ENCODE assay signal across 6 cellular contexts in the genomic region with DNA sequence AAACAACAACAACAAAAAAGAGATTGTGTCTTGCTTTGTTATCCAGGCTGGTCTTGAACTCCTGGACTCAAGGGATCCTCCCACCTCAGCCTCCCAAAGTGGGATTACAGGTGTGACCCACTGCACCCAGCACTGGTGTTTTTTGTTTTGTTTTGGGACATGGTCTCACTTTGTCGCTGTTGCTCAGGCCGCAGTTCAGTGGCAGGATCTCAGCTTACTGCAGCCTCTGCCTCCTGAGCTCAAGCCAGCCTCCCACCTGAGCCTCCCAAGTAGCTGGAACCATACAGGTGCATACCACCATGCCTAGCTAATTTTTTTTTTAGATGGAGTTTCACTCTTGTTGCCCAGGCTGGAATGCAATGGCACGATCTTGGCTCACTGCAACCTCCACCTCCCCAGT. TPM values are rescaled to one million over a fixed set of nuclear protein-coding genes. Genes with fewer than 3 reads are reported as not detected.
DNase-seq lines count a peak whose midpoint lies in the region; ATAC-seq, FAIRE-seq and TF ChIP-seq lines count a peak whose summit lies in the region.
"Not testable (repeated sequence)": the region's sequence is repeated elsewhere in the genome, so short reads cannot be mapped to it uniquely, and the experiment has no call there.

No MANE protein-coding gene starts in this region.

- not testable (repeated sequence) for ATAC-seq in HepG2; aorta (ENCODE audit: low FRiP score)

- not testable (repeated sequence) for H3K27me3 ChIP-seq in HepG2 (ENCODE audit: control insufficient read depth in 1 of 2, insufficient read depth in 2 of 2, low read length in 2 of 2); mesenchymal stem cell (ENCODE audit: control insufficient read depth in 1 of 2, insufficient read depth in 1 of 2, low read length in 2 of 2); spleen (replicated peaks in 1 of 7); aorta (ENCODE audit: control insufficient read depth in 1 of 2, insufficient read depth in 2 of 2, low read length in 1 of 2)

- not testable (repeated sequence) for H3K4ac ChIP-seq in mesenchymal stem cell (ENCODE audit: low read depth in 1 of 2, low read length in 2 of 2)

- not testable (repeated sequence) for H2BK5ac ChIP-seq in mesenchymal stem cell (ENCODE audit: low read depth, low read length, poor library complexity, severe bottlenecking)

- H3K27ac Mint-ChIP-seq in chondrocyte (ENCODE audit: unreplicated experiment) = not testable (repeated sequence)

- intact Hi-C loops in HepG2 (cut with micrococcal nuclease; ENCODE audit: unreplicated experiment) (loop anchor here (5.0 kb wide), 1 partner anchor 95 kb away; no protein-coding TSS in a partner anchor), aorta (cut with DNase I) (loop anchor here in 1 of 2 donors (5.0 kb wide), 1 partner anchor 135 kb away; no protein-coding TSS in a partner anchor)
- intact Hi-C loops in posterior vena cava (cut with DNase I); spleen (cut with DNase I; ENCODE audit: low total_unique reads): not testable (repeated sequence)

- H3K4me3 Mint-ChIP-seq in chondrocyte (ENCODE audit: unreplicated experiment) = not testable (repeated sequence)

- not testable (repeated sequence) for H3K14ac ChIP-seq in mesenchymal stem cell (ENCODE audit: low read length in 2 of 2)

- H3K9me3 Mint-ChIP-seq in chondrocyte (ENCODE audit: low read depth) = not testable (repeated sequence)

- H3K36me3 Mint-ChIP-seq in chondrocyte (ENCODE audit: low read depth) = not testable (repeated sequence)

- not testable (repeated sequence) for TF ChIP-seq POLR2A in HepG2 (IDR thresholded peaks at IDR 0.05; ENCODE audit: insufficient read depth in 1 of 2, low read depth in 2 of 2, low read length in 2 of 2); spleen (IDR thresholded peaks at IDR 0.05)

- POLR2A ChIA-PET in HepG2 (lab: Yijun Ruan, JAX) = interaction anchor here (0.7 kb wide), 2 partner anchors 63 to 77 kb away, joined by 3 read pairs; no protein-coding TSS in a partner anchor

- not testable (repeated sequence) for H4K20me1 ChIP-seq in HepG2 (ENCODE audit: insufficient read depth, low read length)

- not testable (repeated sequence) for H3K36me3 ChIP-seq in HepG2 (replicated peaks in 1 of 2; ENCODE audit: control insufficient read depth in 1 of 2, insufficient read depth in 2 of 2, low read length in 2 of 2); mesenchymal stem cell (ENCODE audit: control insufficient read depth in 1 of 2, insufficient read depth in 2 of 2, low read depth in 1 of 2, low read length in 2 of 2); spleen; aorta (ENCODE audit: control insufficient read depth in 1 of 2, insufficient read depth in 2 of 2, low read length in 1 of 2)

- H3K79me2 ChIP-seq in HepG2 (ENCODE audit: insufficient read depth, low read length) = not testable (repeated sequence)

- H2AK5ac ChIP-seq in mesenchymal stem cell (ENCODE audit: low read length, severe bottlenecking) = not testable (repeated sequence)

- not testable (repeated sequence) for H3K9me3 ChIP-seq in HepG2 (ENCODE audit: low read length); mesenchymal stem cell (ENCODE audit: control insufficient read depth, low read length); spleen; aorta (ENCODE audit: control insufficient read depth, low read length)

- not testable (repeated sequence) for TF ChIP-seq RAD21 in HepG2 (CRISPR knock-in tag; IDR thresholded peaks at IDR 0.05)

- H3K23ac ChIP-seq in mesenchymal stem cell (ENCODE audit: low read length in 2 of 2) = not testable (repeated sequence)

- H3K4me1 Mint-ChIP-seq in chondrocyte (ENCODE audit: low read depth) = peaks cover 15% of the 10 kb centered on the region

- H3K18ac ChIP-seq in mesenchymal stem cell (ENCODE audit: low read depth in 1 of 2, low read length in 2 of 2) = not testable (repeated sequence)

- peak; percentile 20 for DNase-seq in chondrocyte (ENCODE audit: low spot score)
- DNase-seq in HepG2 (ENCODE audit: low spot score); mesenchymal stem cell: not testable (repeated sequence)
- DNase-seq in posterior vena cava (ENCODE audit: low spot score) = peak; percentile 70
- DNase-seq in spleen = peak; percentile 44
- DNase-seq in aorta = peak; percentile 12 to 31

- not testable (repeated sequence) for H3K9ac ChIP-seq in HepG2 (ENCODE audit: insufficient read depth, low read depth, low read length); mesenchymal stem cell (ENCODE audit: low read length)

- not testable (repeated sequence) for TF ChIP-seq CTCF in chondrocyte (IDR thresholded peaks at IDR 0.05); HepG2 (CRISPR knock-in tag; IDR thresholded peaks at IDR 0.05); spleen (IDR thresholded peaks at IDR 0.05 in 8 of 11, conservative IDR thresholded peaks at IDR 0.05 in 3 of 11)

- H4K91ac ChIP-seq in mesenchymal stem cell (ENCODE audit: low read length) = not testable (repeated sequence)

- H2BK12ac ChIP-seq in mesenchymal stem cell (ENCODE audit: low read length in 2 of 2) = not testable (repeated sequence)

- not testable (repeated sequence) for H3K79me1 ChIP-seq in mesenchymal stem cell (replicated peaks; ENCODE audit: low read length, poor library complexity, severe bottlenecking)

- H3K4me3 ChIP-seq in HepG2 (replicated peaks in 1 of 3; ENCODE audit: insufficient read depth in 1 of 3, low read depth in 2 of 3, low read length in 3 of 3); mesenchymal stem cell (ENCODE audit: insufficient read depth in 1 of 2, low read depth in 1 of 2, low read length in 2 of 2); spleen; aorta (ENCODE audit: low read length in 2 of 2): not testable (repeated sequence)

- peaks cover 35% of the 10 kb centered on the region for H3K4me1 ChIP-seq in HepG2 (ENCODE audit: insufficient read depth, low read length)
- not testable (repeated sequence) for H3K4me1 ChIP-seq in mesenchymal stem cell (ENCODE audit: control insufficient read depth, insufficient read depth, low read depth, low read length); aorta (ENCODE audit: control insufficient read depth in 1 of 2, insufficient read depth in 2 of 2, low read length in 2 of 2)
- H3K4me1 ChIP-seq in spleen = peaks cover 4 to 38% (median 19%) of the 10 kb centered on the region in 6 donors

- H3K4me2 ChIP-seq in HepG2 (ENCODE audit: low read depth, low read length); mesenchymal stem cell (ENCODE audit: low read length, poor library complexity, severe bottlenecking): not testable (repeated sequence)

- not testable (repeated sequence) for H3K27ac ChIP-seq in HepG2 (ENCODE audit: extremely low read length, insufficient read depth, low read length); mesenchymal stem cell (ENCODE audit: low read length, poor library complexity, severe bottlenecking); spleen; aorta (ENCODE audit: low read depth in 1 of 2, low read length in 2 of 2)

- not testable (repeated sequence) for TF ChIP-seq EP300 in HepG2 (IDR thresholded peaks at IDR 0.05; ENCODE audit: low read depth in 2 of 2, low read length in 2 of 2); HepG2 (CRISPR knock-in tag; IDR thresholded peaks at IDR 0.05; ENCODE audit: borderline replicate concordance)

- 87% methylated on average over 3 of the region's 3 CpGs for WGBS in HepG2 (ENCODE audit: low lambda C conversion rate)
- WGBS in mesenchymal stem cell = 97% methylated on average over 3 of the region's 3 CpGs
- WGBS in spleen, 5 donors = 95 to 98% (median 98%) methylated on average over 3 of the region's 3 CpGs
- 93 to 95% methylated on average over 3 of the region's 3 CpGs for WGBS in aorta, 2 donors

- CTCF ChIA-PET in HepG2 (lab: Yijun Ruan, JAX; ENCODE audit: low intra/inter-chr PET ratio, low total read pairs) = not testable (repeated sequence)

- not testable (repeated sequence) for H3K27me3 Mint-ChIP-seq in chondrocyte (ENCODE audit: low read depth)

- not testable (repeated sequence) for H2BK120ac ChIP-seq in mesenchymal stem cell (ENCODE audit: low read depth, low read length)

- in situ Hi-C loops in HepG2 (cut with HindIII; ENCODE audit: extremely low pct_ligation_motif_present, low pct_unique_long_range_greater_than_20kb) = not testable (repeated sequence)

- H4K8ac ChIP-seq in mesenchymal stem cell (ENCODE audit: low read length) = not testable (repeated sequence)

- BruUV-seq in HepG2 (replicated peaks; lab: Mats Ljungman, UMichigan) = not testable (repeated sequence)

- not testable (repeated sequence) for FAIRE-seq in HepG2 (lab: Jason Lieb, UNC)

- peak overlapping the region; percentile 44 for H2BK15ac ChIP-seq in mesenchymal stem cell (ENCODE audit: low read depth, poor library complexity, severe bottlenecking)

- H2AFZ ChIP-seq in HepG2 (ENCODE audit: low read length); mesenchymal stem cell (ENCODE audit: low read depth, low read length): not testable (repeated sequence)

RNA-seq across cellular contexts. Expression of a gene that starts 12.6 kb away (rescaled TPM):
- total RNA-seq in chondrocyte = 108 to 123 TPM (median 120 TPM) in 3 replicates
- 61.7 and 65.9 TPM in 2 replicates for total RNA-seq in HepG2 (2016; rRNA removed; fragmentation: Illumina TruSeq; extraction: Trizol)
- 25.8 and 30.8 TPM in 2 replicates for total RNA-seq in HepG2 (2016; cell fraction: cytosol; rRNA removed; fragmentation: Illumina TruSeq; extraction: Trizol; ENCODE audit: low read depth)
- 61.5 and 71.8 TPM in 2 replicates for total RNA-seq in HepG2 (2016; cell fraction: insoluble cytoplasmic fraction; rRNA removed; fragmentation: Illumina TruSeq; extraction: Trizol)
- total RNA-seq in HepG2 (2016; cell fraction: membrane; rRNA removed; fragmentation: Illumina TruSeq; extraction: Trizol) = 42.4 and 48.2 TPM in 2 replicates
- total RNA-seq in HepG2 (2016; cell fraction: nucleus; rRNA removed; fragmentation: Illumina TruSeq; extraction: Trizol) = 43.2 and 44.5 TPM in 2 replicates
- polyA plus RNA-seq in HepG2 (2011; rRNA removed) = 103 and 122 TPM in 2 replicates
- polyA plus RNA-seq in HepG2 (2011; cell fraction: cytosol; rRNA removed) = 86.0 and 134 TPM in 2 replicates
- 217 and 274 TPM in 2 replicates for polyA plus RNA-seq in HepG2 (2011; cell fraction: nucleus; rRNA removed)
- polyA plus RNA-seq in HepG2 (2012) = 38.8 and 49.2 TPM in 2 replicates
- 18.7 and 21.2 TPM in 2 replicates for polyA plus RNA-seq in HepG2 (2016; cell fraction: cytosol; fragmentation: Illumina TruSeq; extraction: Trizol; ENCODE audit: low read depth)
- 66.5 and 66.9 TPM in 2 replicates for polyA plus RNA-seq in HepG2 (2016; cell fraction: insoluble cytoplasmic fraction; fragmentation: Illumina TruSeq; extraction: Trizol; ENCODE audit: low read depth)
- 31.2 and 33.8 TPM in 2 replicates for polyA plus RNA-seq in HepG2 (2016; cell fraction: membrane; fragmentation: Illumina TruSeq; extraction: Trizol; ENCODE audit: low read depth)
- 90.8 and 91.5 TPM in 2 replicates for polyA plus RNA-seq in HepG2 (2016; cell fraction: nucleus; fragmentation: Illumina TruSeq; extraction: Trizol; ENCODE audit: insufficient read depth, low read depth)
- polyA minus RNA-seq in HepG2 (2011; rRNA and poly(A)+ RNA removed; ENCODE audit: low replicate concordance) = 110 and 139 TPM in 2 replicates
- 43.9 and 59.3 TPM in 2 replicates for polyA minus RNA-seq in HepG2 (2011; cell fraction: cytosol; rRNA and poly(A)+ RNA removed)
- 34.2 and 36.4 TPM in 2 replicates for polyA minus RNA-seq in HepG2 (2011; cell fraction: nucleus; rRNA and poly(A)+ RNA removed)
- polyA plus RNA-seq in mesenchymal stem cell (2013, experiment 1 of 2) = 114 TPM
- polyA plus RNA-seq in mesenchymal stem cell (2013, experiment 2 of 2) = 115 TPM
- 10 to 100 TPM; 66.3 to 74.3 TPM for total RNA-seq in posterior vena cava
- 100 to 1,000 TPM in 2 of 7 donors, 10 to 100 TPM in 5; 64.7 to 125 (median 77.4) TPM for total RNA-seq in spleen
- polyA plus RNA-seq in spleen = 10 to 100 TPM; 52.4 to 70.6 (median 60.7) TPM
- 10 to 100 TPM; 74.0 to 74.4 TPM for total RNA-seq in aorta
- 10 to 100 TPM; 31.3 to 98.9 TPM for polyA plus RNA-seq in aorta

RNA-seq across cellular contexts. Expression of a gene that starts 13.5 kb away (rescaled TPM):
- 11,810 to 14,376 TPM (median 12,130 TPM) in 3 replicates for total RNA-seq in chondrocyte
- 302 and 1,237 TPM in 2 replicates for total RNA-seq in HepG2 (2016; rRNA removed; fragmentation: Illumina TruSeq; extraction: Trizol)
- total RNA-seq in HepG2 (2016; cell fraction: cytosol; rRNA removed; fragmentation: Illumina TruSeq; extraction: Trizol; ENCODE audit: low read depth) = 281 and 317 TPM in 2 replicates
- 283 and 1,071 TPM in 2 replicates for total RNA-seq in HepG2 (2016; cell fraction: insoluble cytoplasmic fraction; rRNA removed; fragmentation: Illumina TruSeq; extraction: Trizol)
- total RNA-seq in HepG2 (2016; cell fraction: membrane; rRNA removed; fragmentation: Illumina TruSeq; extraction: Trizol) = 241 and 289 TPM in 2 replicates
- 8,751 and 9,202 TPM in 2 replicates for total RNA-seq in HepG2 (2016; cell fraction: nucleus; rRNA removed; fragmentation: Illumina TruSeq; extraction: Trizol)
- polyA plus RNA-seq in HepG2 (2011; rRNA removed) = 143 and 217 TPM in 2 replicates
- 13.0 and 14.3 TPM in 2 replicates for polyA plus RNA-seq in HepG2 (2011; cell fraction: cytosol; rRNA removed)
- 1,021 and 1,816 TPM in 2 replicates for polyA plus RNA-seq in HepG2 (2011; cell fraction: nucleus; rRNA removed)
- polyA plus RNA-seq in HepG2 (2012) = 177 and 330 TPM in 2 replicates
- polyA plus RNA-seq in HepG2 (2016; cell fraction: cytosol; fragmentation: Illumina TruSeq; extraction: Trizol; ENCODE audit: low read depth) = 1.1 and 1.4 TPM in 2 replicates
- 3.9 and 6.5 TPM in 2 replicates for polyA plus RNA-seq in HepG2 (2016; cell fraction: insoluble cytoplasmic fraction; fragmentation: Illumina TruSeq; extraction: Trizol; ENCODE audit: low read depth)
- polyA plus RNA-seq in HepG2 (2016; cell fraction: membrane; fragmentation: Illumina TruSeq; extraction: Trizol; ENCODE audit: low read depth) = 1.8 and 10.3 TPM in 2 replicates
- 153 and 182 TPM in 2 replicates for polyA plus RNA-seq in HepG2 (2016; cell fraction: nucleus; fragmentation: Illumina TruSeq; extraction: Trizol; ENCODE audit: insufficient read depth, low read depth)
- 900 and 8,115 TPM in 2 replicates for polyA minus RNA-seq in HepG2 (2011; rRNA and poly(A)+ RNA removed; ENCODE audit: low replicate concordance)
- 295 and 335 TPM in 2 replicates for polyA minus RNA-seq in HepG2 (2011; cell fraction: cytosol; rRNA and poly(A)+ RNA removed)
- 13,373 and 18,071 TPM in 2 replicates for polyA minus RNA-seq in HepG2 (2011; cell fraction: nucleus; rRNA and poly(A)+ RNA removed)
- polyA plus RNA-seq in mesenchymal stem cell (2013, experiment 1 of 2) = 972 TPM
- 756 TPM for polyA plus RNA-seq in mesenchymal stem cell (2013, experiment 2 of 2)
- total RNA-seq in posterior vena cava = 1,000 to 10,000 TPM; 9,235 to 9,828 TPM
- total RNA-seq in spleen = over 10,000 TPM; 10,088 to 24,490 (median 13,598) TPM
- polyA plus RNA-seq in spleen = 100 to 1,000 TPM; 111 to 793 (median 171) TPM
- over 10,000 TPM; 16,103 to 18,225 TPM for total RNA-seq in aorta
- polyA plus RNA-seq in aorta = 100 to 1,000 TPM; 228 to 370 TPM

RNA-seq across cellular contexts. Expression of a gene that starts 45.8 kb away (rescaled TPM):
- total RNA-seq in chondrocyte (264 to 272 TPM (median 271 TPM) in 3 replicates), HepG2 (2016; rRNA removed; fragmentation: Illumina TruSeq; extraction: Trizol) (4.2 and 12.2 TPM in 2 replicates), posterior vena cava (100 to 1,000 TPM; 127 to 196 TPM), spleen (100 to 1,000 TPM in 2 of 7 donors, 10 to 100 TPM in 5; 81.6 to 137 (median 95.8) TPM), aorta (100 to 1,000 TPM; 280 to 473 TPM)
- total RNA-seq in HepG2 (2016; cell fraction: cytosol; rRNA removed; fragmentation: Illumina TruSeq; extraction: Trizol; ENCODE audit: low read depth) = 3.8 and 4.6 TPM in 2 replicates
- 3.1 and 14.2 TPM in 2 replicates for total RNA-seq in HepG2 (2016; cell fraction: insoluble cytoplasmic fraction; rRNA removed; fragmentation: Illumina TruSeq; extraction: Trizol)
- 6.5 and 7.6 TPM in 2 replicates for total RNA-seq in HepG2 (2016; cell fraction: membrane; rRNA removed; fragmentation: Illumina TruSeq; extraction: Trizol)
- total RNA-seq in HepG2 (2016; cell fraction: nucleus; rRNA removed; fragmentation: Illumina TruSeq; extraction: Trizol) = 18.0 and 20.1 TPM in 2 replicates
- polyA plus RNA-seq in HepG2 (2011; rRNA removed) (60.3 and 68.1 TPM in 2 replicates), spleen (10 to 100 TPM; 20.6 to 57.0 (median 27.6) TPM), aorta (100 to 1,000 TPM in 1 of 2 donors, 10 to 100 TPM in 1; 40.1 to 467 TPM)
- 16.4 and 24.6 TPM in 2 replicates for polyA plus RNA-seq in HepG2 (2011; cell fraction: cytosol; rRNA removed)
- 549 and 694 TPM in 2 replicates for polyA plus RNA-seq in HepG2 (2011; cell fraction: nucleus; rRNA removed)
- 41.0 and 45.6 TPM in 2 replicates for polyA plus RNA-seq in HepG2 (2012)
- polyA plus RNA-seq in HepG2 (2016; cell fraction: cytosol; fragmentation: Illumina TruSeq; extraction: Trizol; ENCODE audit: low read depth) = 2.1 and 2.8 TPM in 2 replicates
- 7.3 and 9.4 TPM in 2 replicates for polyA plus RNA-seq in HepG2 (2016; cell fraction: insoluble cytoplasmic fraction; fragmentation: Illumina TruSeq; extraction: Trizol; ENCODE audit: low read depth)
- 6.0 and 7.1 TPM in 2 replicates for polyA plus RNA-seq in HepG2 (2016; cell fraction: membrane; fragmentation: Illumina TruSeq; extraction: Trizol; ENCODE audit: low read depth)
- polyA plus RNA-seq in HepG2 (2016; cell fraction: nucleus; fragmentation: Illumina TruSeq; extraction: Trizol; ENCODE audit: insufficient read depth, low read depth) = 129 and 139 TPM in 2 replicates
- polyA minus RNA-seq in HepG2 (2011; rRNA and poly(A)+ RNA removed; ENCODE audit: low replicate concordance) = 12.7 and 25.1 TPM in 2 replicates
- polyA minus RNA-seq in HepG2 (2011; cell fraction: cytosol; rRNA and poly(A)+ RNA removed) = 13.7 and 23.3 TPM in 2 replicates
- polyA minus RNA-seq in HepG2 (2011; cell fraction: nucleus; rRNA and poly(A)+ RNA removed) = 36.4 and 39.8 TPM in 2 replicates
- 52.8 TPM for polyA plus RNA-seq in mesenchymal stem cell (2013, experiment 1 of 2)
- 46.9 TPM for polyA plus RNA-seq in mesenchymal stem cell (2013, experiment 2 of 2)

RNA-seq across cellular contexts. Expression of a gene that starts 58.0 kb away (rescaled TPM):
- total RNA-seq in chondrocyte = 26.4 to 32.1 TPM (median 28.1 TPM) in 3 replicates
- 34.0 and 40.0 TPM in 2 replicates for total RNA-seq in HepG2 (2016; rRNA removed; fragmentation: Illumina TruSeq; extraction: Trizol)
- total RNA-seq in HepG2 (2016; cell fraction: cytosol; rRNA removed; fragmentation: Illumina TruSeq; extraction: Trizol; ENCODE audit: low read depth) = 15.3 and 19.2 TPM in 2 replicates
- total RNA-seq in HepG2 (2016; cell fraction: insoluble cytoplasmic fraction; rRNA removed; fragmentation: Illumina TruSeq; extraction: Trizol) = 32.9 and 41.5 TPM in 2 replicates
- total RNA-seq in HepG2 (2016; cell fraction: membrane; rRNA removed; fragmentation: Illumina TruSeq; extraction: Trizol) = 16.0 and 17.9 TPM in 2 replicates
- 11.5 and 15.7 TPM in 2 replicates for total RNA-seq in HepG2 (2016; cell fraction: nucleus; rRNA removed; fragmentation: Illumina TruSeq; extraction: Trizol)
- polyA plus RNA-seq in HepG2 (2011; rRNA removed) = 29.2 and 31.4 TPM in 2 replicates
- 24.1 and 41.2 TPM in 2 replicates for polyA plus RNA-seq in HepG2 (2011; cell fraction: cytosol; rRNA removed)
- polyA plus RNA-seq in HepG2 (2011; cell fraction: nucleus; rRNA removed) = 48.9 and 54.8 TPM in 2 replicates
- polyA plus RNA-seq in HepG2 (2012) = 25.2 and 28.5 TPM in 2 replicates
- polyA plus RNA-seq in HepG2 (2016; cell fraction: cytosol; fragmentation: Illumina TruSeq; extraction: Trizol; ENCODE audit: low read depth) = 26.6 and 28.0 TPM in 2 replicates
- 42.9 and 46.1 TPM in 2 replicates for polyA plus RNA-seq in HepG2 (2016; cell fraction: insoluble cytoplasmic fraction; fragmentation: Illumina TruSeq; extraction: Trizol; ENCODE audit: low read depth)
- 23.7 and 24.4 TPM in 2 replicates for polyA plus RNA-seq in HepG2 (2016; cell fraction: membrane; fragmentation: Illumina TruSeq; extraction: Trizol; ENCODE audit: low read depth)
- polyA plus RNA-seq in HepG2 (2016; cell fraction: nucleus; fragmentation: Illumina TruSeq; extraction: Trizol; ENCODE audit: insufficient read depth, low read depth) = 31.1 and 33.2 TPM in 2 replicates
- polyA minus RNA-seq in HepG2 (2011; rRNA and poly(A)+ RNA removed; ENCODE audit: low replicate concordance) = 18.6 and 34.8 TPM in 2 replicates
- polyA minus RNA-seq in HepG2 (2011; cell fraction: cytosol; rRNA and poly(A)+ RNA removed) = 8.6 and 11.3 TPM in 2 replicates
- polyA minus RNA-seq in HepG2 (2011; cell fraction: nucleus; rRNA and poly(A)+ RNA removed) = 12.0 and 19.5 TPM in 2 replicates
- polyA plus RNA-seq in mesenchymal stem cell (2013, experiment 1 of 2) = 64.9 TPM
- 59.8 TPM for polyA plus RNA-seq in mesenchymal stem cell (2013, experiment 2 of 2)
- total RNA-seq in posterior vena cava = 10 to 100 TPM; 29.2 to 29.5 TPM
- 10 to 100 TPM; 20.9 to 68.8 (median 34.4) TPM for total RNA-seq in spleen
- 10 to 100 TPM; 32.6 to 49.5 (median 42.5) TPM for polyA plus RNA-seq in spleen
- 10 to 100 TPM; 21.7 to 29.3 TPM for total RNA-seq in aorta
- polyA plus RNA-seq in aorta = 10 to 100 TPM; 37.1 to 42.5 TPM
